Comparison of ENCODE assay signal across 26 cellular contexts in the genomic region with DNA sequence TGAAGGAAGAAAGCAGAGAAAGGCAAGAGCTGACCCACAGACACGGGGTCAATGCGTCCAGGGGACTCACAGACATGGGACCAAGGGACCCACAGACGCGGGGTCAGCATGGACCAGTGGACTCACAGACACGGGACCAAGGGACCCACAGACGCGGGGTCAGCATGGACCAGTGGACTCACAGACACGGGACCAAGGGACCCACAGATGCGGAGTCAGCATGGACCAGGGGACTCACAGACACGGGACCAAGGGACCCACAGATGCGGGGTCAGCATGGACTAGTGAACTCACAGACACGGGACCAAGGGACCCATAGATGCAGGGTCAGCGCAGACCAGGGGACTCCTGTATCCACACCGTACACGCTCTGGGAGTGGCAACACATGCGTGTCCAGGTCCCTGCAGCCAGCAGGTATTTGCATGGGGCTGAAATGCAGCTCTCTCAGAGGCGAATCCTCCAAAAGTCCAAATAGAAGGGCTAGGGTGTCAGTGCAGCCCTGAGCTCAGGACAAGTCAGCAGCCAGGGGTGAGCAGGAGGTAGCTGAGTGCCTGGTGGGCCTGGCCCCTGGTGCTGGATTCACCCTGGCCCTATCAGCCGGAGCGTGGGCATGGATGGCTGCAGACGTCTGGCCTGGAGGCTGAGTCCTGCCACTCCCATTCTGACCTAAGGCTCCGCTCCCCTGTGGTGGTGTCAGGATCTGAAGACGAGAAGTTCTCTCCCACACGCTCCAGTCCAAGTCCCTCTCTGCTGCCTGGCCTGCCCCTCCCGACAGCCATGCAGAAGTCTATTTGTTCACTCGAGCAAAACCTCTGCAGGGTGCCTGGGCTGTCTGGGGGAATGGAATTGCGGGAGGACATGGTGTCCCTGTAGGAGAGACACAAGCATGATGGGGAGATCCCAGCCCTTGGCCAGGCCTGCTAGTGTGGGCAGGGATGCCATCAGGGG. TPM values are rescaled to one million over a fixed set of nuclear protein-coding genes. Genes with fewer than 3 reads are reported as not detected.
DNase-seq lines count a peak whose midpoint lies in the region; ATAC-seq and TF ChIP-seq lines count a peak whose summit lies in the region.
"Had no signal": no experiment of that assay in that cellular context is flagged by ENCODE, and none has a peak within 500 bp of the region (broad histone marks: within the 10 kb centered on the region; RNA-seq: fewer than 3 reads in every experiment).

No MANE protein-coding gene starts in this region.

- TF ChIP-seq CTCF in endothelial cell (IDR thresholded peaks at IDR 0.05; ENCODE audit: unreplicated experiment) (no peak), CD14-positive monocyte (IDR thresholded peaks at IDR 0.05) (no peak), HFFc6 (IDR thresholded peaks at IDR 0.05) (no peak)

- WGBS in neuronal stem cell (ENCODE audit: extremely low coverage in 2 of 2, insufficient read length in 2 of 2, insufficient replicate concordance in 1 of 2), 2 donors = no CpG with 5 or more reads among the region's 26 CpGs

- peaks cover 11% of the 10 kb centered on the region for H3K27me3 Mint-ChIP-seq in stimulated activated naive CD8-positive, alpha-beta T cell treated with anti-CD3 and anti-CD28 coated beads, Interleukin-15, amount 100 ng/mL, for 72 hours
- peaks cover 5% of the 10 kb centered on the region for H3K27me3 Mint-ChIP-seq in endothelial cell (ENCODE audit: unreplicated experiment)
- H3K27me3 Mint-ChIP-seq in CD14-positive monocyte (ENCODE audit: low read depth in 3 of 3) = peaks cover 0 to 8% (median 4%) of the 10 kb centered on the region in 3 donors
- peaks cover 23% of the 10 kb centered on the region for H3K27me3 Mint-ChIP-seq in HFFc6 (ENCODE audit: insufficient read depth)
- H3K27me3 Mint-ChIP-seq: IgD-negative memory B cell had no signal

- no peak overlapping the region for H2BK120ac ChIP-seq in neuronal stem cell (ENCODE audit: low read depth, low read length)

- no peak overlapping the region for H3K4me2 ChIP-seq in neuronal stem cell (ENCODE audit: insufficient read depth, low read length, poor library complexity, severe bottlenecking)
- H3K4me2 ChIP-seq: BLaER1 had no signal

- no peak overlapping the region for H2BK15ac ChIP-seq in neuronal stem cell (ENCODE audit: low read length)

- intact Hi-C loops in CD14-positive monocyte (cut with micrococcal nuclease) = no loop called here

- no peak overlapping the region for H3K27ac ChIP-seq in neuronal stem cell (replicated peaks; ENCODE audit: low read length)
- H3K27ac ChIP-seq: adrenal gland, BLaER1, body of pancreas, heart right ventricle, parathyroid adenoma, Peyer's patch, upper lobe of left lung had no signal

- H4K8ac ChIP-seq in neuronal stem cell (ENCODE audit: low read depth, low read length) = no peak overlapping the region

- no peak overlapping the region for H3K27ac Mint-ChIP-seq in stimulated activated naive CD8-positive, alpha-beta T cell treated with anti-CD3 and anti-CD28 coated beads, Interleukin-15, amount 100 ng/mL, for 72 hours
- no peak overlapping the region for H3K27ac Mint-ChIP-seq in endothelial cell (ENCODE audit: unreplicated experiment)
- H3K27ac Mint-ChIP-seq in CD14-positive monocyte = no peak overlapping the region
- H3K27ac Mint-ChIP-seq in HFFc6 = no peak overlapping the region
- H3K27ac Mint-ChIP-seq: activated naive CD4-positive, alpha-beta T cell treated with anti-CD3 and anti-CD28 coated beads, Interleukin-2, amount 10 ng/mL, durations not matched to agents 7 days and 5 days; IgD-negative memory B cell; natural killer cell treated with Interleukin-12 subunit alpha and Interleukin-12 subunit beta and Interleukin-15 and Interleukin-18, amount 100 ng/mL, for 72 hours had no signal

- peaks cover 2% of the 10 kb centered on the region for H3K79me1 ChIP-seq in neuronal stem cell (ENCODE audit: low read depth, low read length)

- peak overlapping the region; percentile 51 for H3K9ac ChIP-seq in neuronal stem cell (ENCODE audit: low read depth, low read length, poor library complexity)
- H3K9ac ChIP-seq: BLaER1, parathyroid adenoma had no signal

- peaks cover 12% of the 10 kb centered on the region for H3K4me1 Mint-ChIP-seq in stimulated activated naive CD8-positive, alpha-beta T cell treated with anti-CD3 and anti-CD28 coated beads, Interleukin-15, amount 100 ng/mL, for 72 hours
- no peaks in the 10 kb centered on the region for H3K4me1 Mint-ChIP-seq in endothelial cell (ENCODE audit: unreplicated experiment)
- H3K4me1 Mint-ChIP-seq in CD14-positive monocyte = no peaks in the 10 kb centered on the region
- H3K4me1 Mint-ChIP-seq in HFFc6 (ENCODE audit: low read depth) = peaks cover 11% of the 10 kb centered on the region; the same call in 1 of the 2 replicates

- peak; percentile 13 for ATAC-seq in stimulated activated naive CD8-positive, alpha-beta T cell treated with anti-CD3 and anti-CD28 coated beads, Interleukin-15, amount 100 ng/mL, for 72 hours
- ATAC-seq in stimulated activated naive CD8-positive, alpha-beta T cell treated with anti-CD3 and anti-CD28 coated beads, Interleukin-15, Interleukin-2, amounts not matched to agents 100 U/mL and 50 U/mL, for 24 hours = no peak
- ATAC-seq in HG02798 (IDR thresholded peaks at IDR 0.05; ENCODE audit: poor library complexity, unreplicated experiment) = no peak
- ATAC-seq: body of pancreas had no signal

- no peaks in the 10 kb centered on the region for H3K36me3 ChIP-seq in neuronal stem cell (replicated peaks in 1 of 2; ENCODE audit: control insufficient read depth in 2 of 2, insufficient read depth in 2 of 2, low read length in 2 of 2)
- H3K36me3 ChIP-seq: adrenal gland, BLaER1, HAP-1, heart right ventricle, Peyer's patch, upper lobe of left lung had no signal

- H3K36me3 Mint-ChIP-seq in endothelial cell (ENCODE audit: low read depth, unreplicated experiment) (no peaks in the 10 kb centered on the region), CD14-positive monocyte (no peaks in the 10 kb centered on the region), HFFc6 (ENCODE audit: low read depth) (no peaks in the 10 kb centered on the region)
- H3K36me3 Mint-ChIP-seq: activated naive CD4-positive, alpha-beta T cell treated with anti-CD3 and anti-CD28 coated beads, Interleukin-2, amount 10 ng/mL, durations not matched to agents 7 days and 5 days; IgD-negative memory B cell; natural killer cell treated with Interleukin-12 subunit alpha and Interleukin-12 subunit beta and Interleukin-15 and Interleukin-18, amount 100 ng/mL, for 72 hours had no signal

- H3K23ac ChIP-seq in neuronal stem cell (ENCODE audit: low read depth, low read length, poor library complexity) = no peak overlapping the region

- peaks cover 4 to 6% of the 10 kb centered on the region in 2 donors for H3K4me1 ChIP-seq in neuronal stem cell (ENCODE audit: control insufficient read depth in 2 of 2, insufficient read depth in 1 of 2, low read depth in 1 of 2, low read length in 2 of 2)
- H3K4me1 ChIP-seq: adrenal gland, HAP-1, heart right ventricle, parathyroid adenoma, Peyer's patch, upper lobe of left lung had no signal

- peaks cover 0 to 2% (median 0%) of the 10 kb centered on the region in 3 experiments for H3K27me3 ChIP-seq in neuronal stem cell (ENCODE audit: control insufficient read depth in 3 of 3, insufficient read depth in 3 of 3, low read depth in 1 of 3, low read length in 3 of 3)
- H3K27me3 ChIP-seq: adrenal gland, BLaER1, body of pancreas, Peyer's patch, upper lobe of left lung had no signal

- H2BK5ac ChIP-seq in neuronal stem cell (ENCODE audit: low read length) = no peak overlapping the region

- no peak for DNase-seq in stimulated activated naive CD8-positive, alpha-beta T cell treated with anti-CD3 and anti-CD28 coated beads, Interleukin-15, amount 100 ng/mL, for 72 hours
- DNase-seq in stimulated activated naive CD8-positive, alpha-beta T cell treated with anti-CD3 and anti-CD28 coated beads, Interleukin-15, Interleukin-2, amounts not matched to agents 100 U/mL and 50 U/mL, for 24 hours = no peak
- DNase-seq in endothelial cell (ENCODE audit: low spot score) (peak; percentile 1), neuronal stem cell (ENCODE audit: low spot score) (no peak), CD14-positive monocyte (ENCODE audit: low spot score) (no peak), HFFc6 (no peak)
- DNase-seq: activated CD4-positive, alpha-beta T cell treated with anti-CD3 and anti-CD28 coated beads for 1 hour; activated naive CD4-positive, alpha-beta T cell treated with anti-CD3 and anti-CD28 coated beads, Interleukin-2, amount 10 ng/mL, durations not matched to agents 7 days and 5 days; body of pancreas; heart right ventricle; kidney; MV-4-11; NCI-H1436; NCI-H2107; NCI-H774; Peyer's patch; SIG-M5; stimulated activated CD4-positive, alpha-beta T cell treated with anti-CD3 and anti-CD28 coated beads, Interleukin-4, amount 100 ng/mL, for 1 hour had no signal

- no peak overlapping the region for H3K4me3 Mint-ChIP-seq in stimulated activated naive CD8-positive, alpha-beta T cell treated with anti-CD3 and anti-CD28 coated beads, Interleukin-15, amount 100 ng/mL, for 72 hours
- H3K4me3 Mint-ChIP-seq in endothelial cell (ENCODE audit: unreplicated experiment) (no peak overlapping the region), CD14-positive monocyte (no peak overlapping the region), HFFc6 (no peak overlapping the region)
- H3K4me3 Mint-ChIP-seq: activated naive CD4-positive, alpha-beta T cell treated with anti-CD3 and anti-CD28 coated beads, Interleukin-2, amount 10 ng/mL, durations not matched to agents 7 days and 5 days; IgD-negative memory B cell; natural killer cell treated with Interleukin-12 subunit alpha and Interleukin-12 subunit beta and Interleukin-15 and Interleukin-18, amount 100 ng/mL, for 72 hours had no signal

- H4K91ac ChIP-seq in neuronal stem cell (ENCODE audit: low read depth, low read length, poor library complexity) = no peak overlapping the region

- no peak overlapping the region for H3K4ac ChIP-seq in neuronal stem cell (ENCODE audit: low read length)

- no peak overlapping the region for H2AK5ac ChIP-seq in neuronal stem cell (ENCODE audit: low read depth, low read length)

- H3K18ac ChIP-seq in neuronal stem cell (ENCODE audit: low read length) = peak overlapping the region; percentile 58

- peak overlapping the region in 1 of 2 donors; percentile 6 for H3K4me3 ChIP-seq in neuronal stem cell (ENCODE audit: low read length in 2 of 2)
- H3K4me3 ChIP-seq: adrenal gland, BLaER1, body of pancreas, HAP-1, heart right ventricle, Peyer's patch, upper lobe of left lung had no signal

- H3K14ac ChIP-seq in neuronal stem cell (ENCODE audit: low read length) = peak overlapping the region; percentile 5

- no peaks in the 10 kb centered on the region for H3K9me3 ChIP-seq in neuronal stem cell (replicated peaks in 1 of 2; ENCODE audit: control insufficient read depth in 2 of 2, insufficient read depth in 1 of 2, low read depth in 1 of 2, low read length in 2 of 2)
- H3K9me3 ChIP-seq: adrenal gland, BLaER1, body of pancreas, HAP-1, heart right ventricle, Peyer's patch, upper lobe of left lung had no signal

- H2AFZ ChIP-seq in neuronal stem cell (ENCODE audit: low read length) = peak overlapping the region; percentile 73
- H2AFZ ChIP-seq: parathyroid adenoma had no signal

- H2BK12ac ChIP-seq in neuronal stem cell (ENCODE audit: low read length) = no peak overlapping the region

- no peaks in the 10 kb centered on the region for H3K9me3 Mint-ChIP-seq in stimulated activated naive CD8-positive, alpha-beta T cell treated with anti-CD3 and anti-CD28 coated beads, Interleukin-15, amount 100 ng/mL, for 72 hours
- no peaks in the 10 kb centered on the region for H3K9me3 Mint-ChIP-seq in endothelial cell (ENCODE audit: unreplicated experiment)
- peaks cover 0 to 3% (median 0%) of the 10 kb centered on the region in 7 donors for H3K9me3 Mint-ChIP-seq in CD14-positive monocyte
- H3K9me3 Mint-ChIP-seq in HFFc6 = no peaks in the 10 kb centered on the region
- H3K9me3 Mint-ChIP-seq: activated naive CD4-positive, alpha-beta T cell treated with anti-CD3 and anti-CD28 coated beads, Interleukin-2, amount 10 ng/mL, durations not matched to agents 7 days and 5 days; natural killer cell treated with Interleukin-12 subunit alpha and Interleukin-12 subunit beta and Interleukin-15 and Interleukin-18, amount 100 ng/mL, for 72 hours had no signal

RNA-seq across cellular contexts. Expression of gene TMEM18, which starts 28.5 kb away (rescaled TPM):
- 26.3 TPM for total RNA-seq in endothelial cell (ENCODE audit: unreplicated experiment)
- 33.2 TPM for polyA plus RNA-seq in neuronal stem cell (2013, experiment 1 of 2)
- polyA plus RNA-seq in neuronal stem cell (2013, experiment 2 of 2) = 35.6 TPM
- 10 to 100 TPM; 21.8 to 23.5 TPM for polyA plus RNA-seq in CD14-positive monocyte
- total RNA-seq in HFFc6 (2021; fragmentation: NEBNext Ultra II Directional; extraction: Animal tissue kit (Norgen Biotek cat#: 25700)) = 10 to 100 TPM; 24.6 to 28.5 (median 26.5) TPM
